ENCODE assay signal across 18 cellular contexts in genomic region chr14:55059333-55059732, GRCh38.
"Had no signal": no experiment of that assay in that cellular context is flagged by ENCODE, and none has a peak within 500 bp of the region (broad histone marks: within the 10 kb centered on the region; RNA-seq: fewer than 3 reads in every experiment).

No MANE protein-coding gene starts in this region.

- H3K27me3 ChIP-seq: heart right ventricle, tibial nerve, vagina had no signal

- H3K27ac Mint-ChIP-seq: activated naive CD8-positive, alpha-beta T cell; dendritic cell treated with granulocyte-macrophage colony-stimulating factor and Interleukin-4, amounts not matched to agents 40 ng/mL and 50 ng/mL, for 4 days had no signal

- H3K4me3 Mint-ChIP-seq: activated naive CD8-positive, alpha-beta T cell; dendritic cell treated with granulocyte-macrophage colony-stimulating factor and Interleukin-4, amounts not matched to agents 40 ng/mL and 50 ng/mL, for 4 days had no signal

- H3K27me3 Mint-ChIP-seq: activated naive CD8-positive, alpha-beta T cell; dendritic cell treated with granulocyte-macrophage colony-stimulating factor and Interleukin-4, amounts not matched to agents 40 ng/mL and 50 ng/mL, for 4 days; naive B cell had no signal

- H3K9me3 Mint-ChIP-seq: dendritic cell treated with granulocyte-macrophage colony-stimulating factor and Interleukin-4, amounts not matched to agents 40 ng/mL and 50 ng/mL, for 4 days; naive B cell had no signal

- FAIRE-seq: frontal cortex had no signal

- DNase-seq: activated CD4-positive, alpha-beta T cell treated with anti-CD3 and anti-CD28 coated beads, Interleukin-2, amount 50 U/mL, for 1 hour; activated effector memory CD4-positive, alpha-beta T cell treated with anti-CD3 and anti-CD28 coated beads, Interleukin-2, amount 50 U/mL, for 16 hours; activated T-cell treated with anti-CD3 and anti-CD28 coated beads, Interleukin-2, amount 50 U/mL, for 1 hour; cerebellar nuclear complex; heart right ventricle; islet precursor cell; naive B cell; posterior cingulate gyrus; retina; stimulated activated CD4-positive, alpha-beta T cell treated with anti-CD3 and anti-CD28 coated beads, Interleukin-15, amount 100 ng/mL, for 24 hours; stimulated activated CD4-positive, alpha-beta T cell treated with anti-CD3 and anti-CD28 coated beads, Interleukin-4, amount 100 ng/mL, for 1 hour; stimulated activated naive CD4-positive, alpha-beta T cell had no signal

- H3K27ac ChIP-seq: epithelial cell of prostate, heart right ventricle, tibial nerve, vagina had no signal

- ATAC-seq: heart right ventricle had no signal

- H3K4me3 ChIP-seq: heart right ventricle, tibial nerve, vagina had no signal

- H3K9me3 ChIP-seq: heart right ventricle, tibial nerve, vagina had no signal
